22 cellular contexts compared by ENCODE assay signal in genomic region chr10:42995537-42995936, GRCh38.
DNase-seq lines count a peak whose midpoint lies in the region; ATAC-seq, FAIRE-seq and TF ChIP-seq lines count a peak whose summit lies in the region.
"Had no signal": no experiment of that assay in that cellular context is flagged by ENCODE, and none has a peak within 500 bp of the region (broad histone marks: within the 10 kb centered on the region; RNA-seq: fewer than 3 reads in every experiment).

No MANE protein-coding gene starts in this region.

- H3K36me3 ChIP-seq in small intestine (ENCODE audit: control insufficient read depth in 2 of 2, insufficient read depth in 2 of 2, low read length in 2 of 2) = no peaks in the 10 kb centered on the region
- H3K36me3 ChIP-seq: BLaER1 had no signal

- H3K36me3 Mint-ChIP-seq in activated CD8-positive, alpha-beta T cell treated with anti-CD3 and anti-CD28 coated beads, Interleukin-2, amount 10 ng/mL, durations not matched to agents 7 days and 5 days (ENCODE audit: low read depth) = no peaks in the 10 kb centered on the region
- no peaks in the 10 kb centered on the region for H3K36me3 Mint-ChIP-seq in activated CD8-positive, alpha-beta T cell treated with anti-CD3 and anti-CD28 coated beads for 36 hours (ENCODE audit: low read depth)
- H3K36me3 Mint-ChIP-seq in WTC11 = no peaks in the 10 kb centered on the region
- no peaks in the 10 kb centered on the region for H3K36me3 Mint-ChIP-seq in osteocyte (ENCODE audit: unreplicated experiment)
- H3K36me3 Mint-ChIP-seq: CD4-positive, CD25-positive, alpha-beta regulatory T cell; CD8-positive, alpha-beta memory T cell had no signal

- WGBS in small intestine, 3 donors = 15 to 60% (median 37%) methylated on average over 2 of the region's 2 CpGs

- CTCF ChIA-PET in activated CD8-positive, alpha-beta T cell treated with anti-CD3 and anti-CD28 coated beads, Interleukin-2, amount 10 ng/mL, durations not matched to agents 7 days and 5 days (lab: Charles Lee) = no interaction called here
- CTCF ChIA-PET in activated CD8-positive, alpha-beta T cell treated with anti-CD3 and anti-CD28 coated beads for 36 hours (lab: Charles Lee) = no interaction called here
- CTCF ChIA-PET in WTC11 (lab: Charles Lee) = no interaction called here

- no peaks in the 10 kb centered on the region for H3K9me3 Mint-ChIP-seq in activated CD8-positive, alpha-beta T cell treated with anti-CD3 and anti-CD28 coated beads, Interleukin-2, amount 10 ng/mL, durations not matched to agents 7 days and 5 days (ENCODE audit: insufficient read depth)
- H3K9me3 Mint-ChIP-seq in activated CD8-positive, alpha-beta T cell treated with anti-CD3 and anti-CD28 coated beads for 36 hours = no peaks in the 10 kb centered on the region
- H3K9me3 Mint-ChIP-seq in WTC11 (no peaks in the 10 kb centered on the region), osteocyte (ENCODE audit: unreplicated experiment) (no peaks in the 10 kb centered on the region)
- H3K9me3 Mint-ChIP-seq: CD4-positive, CD25-positive, alpha-beta regulatory T cell; CD8-positive, alpha-beta memory T cell had no signal

- H3K4me1 Mint-ChIP-seq in activated CD8-positive, alpha-beta T cell treated with anti-CD3 and anti-CD28 coated beads, Interleukin-2, amount 10 ng/mL, durations not matched to agents 7 days and 5 days (ENCODE audit: low read depth) = peaks cover under 1% of the 10 kb centered on the region
- H3K4me1 Mint-ChIP-seq in activated CD8-positive, alpha-beta T cell treated with anti-CD3 and anti-CD28 coated beads for 36 hours (ENCODE audit: low read depth) = peaks cover 2% of the 10 kb centered on the region
- peaks cover 6% of the 10 kb centered on the region for H3K4me1 Mint-ChIP-seq in WTC11
- H3K4me1 Mint-ChIP-seq in osteocyte (ENCODE audit: unreplicated experiment) = no peaks in the 10 kb centered on the region
- H3K4me1 Mint-ChIP-seq: B cell; CD4-positive, CD25-positive, alpha-beta regulatory T cell; CD8-positive, alpha-beta memory T cell had no signal

- intact Hi-C loops in activated CD8-positive, alpha-beta T cell treated with anti-CD3 and anti-CD28 coated beads for 36 hours (cut with micrococcal nuclease) = no loop called here

- FAIRE-seq in small intestine (lab: Jason Lieb, UNC) = no peak
- FAIRE-seq: A204.1, D721Med, GM12878 had no signal

- TF ChIP-seq CTCF in activated CD8-positive, alpha-beta T cell treated with anti-CD3 and anti-CD28 coated beads for 36 hours (IDR thresholded peaks at IDR 0.05) = no peak
- TF ChIP-seq CTCF in WTC11 (IDR thresholded peaks at IDR 0.05) (no peak), osteocyte (IDR thresholded peaks at IDR 0.05) (no peak)

- no peak overlapping the region for H3K27ac Mint-ChIP-seq in activated CD8-positive, alpha-beta T cell treated with anti-CD3 and anti-CD28 coated beads, Interleukin-2, amount 10 ng/mL, durations not matched to agents 7 days and 5 days
- no peak overlapping the region for H3K27ac Mint-ChIP-seq in activated CD8-positive, alpha-beta T cell treated with anti-CD3 and anti-CD28 coated beads for 36 hours
- H3K27ac Mint-ChIP-seq in WTC11 = no peak overlapping the region
- no peak overlapping the region for H3K27ac Mint-ChIP-seq in osteocyte (ENCODE audit: unreplicated experiment)
- H3K27ac Mint-ChIP-seq: B cell; CD4-positive, CD25-positive, alpha-beta regulatory T cell; CD8-positive, alpha-beta memory T cell had no signal

- H3K9me3 ChIP-seq in small intestine (ENCODE audit: control insufficient read depth, low read depth) = no peaks in the 10 kb centered on the region
- H3K9me3 ChIP-seq: BLaER1 had no signal

- H3K27me3 Mint-ChIP-seq in activated CD8-positive, alpha-beta T cell treated with anti-CD3 and anti-CD28 coated beads, Interleukin-2, amount 10 ng/mL, durations not matched to agents 7 days and 5 days (ENCODE audit: low read depth) = peaks cover 5% of the 10 kb centered on the region
- no peaks in the 10 kb centered on the region for H3K27me3 Mint-ChIP-seq in activated CD8-positive, alpha-beta T cell treated with anti-CD3 and anti-CD28 coated beads for 36 hours
- H3K27me3 Mint-ChIP-seq in WTC11 (ENCODE audit: low read depth) (no peaks in the 10 kb centered on the region), osteocyte (ENCODE audit: unreplicated experiment) (peaks cover 12% of the 10 kb centered on the region)
- H3K27me3 Mint-ChIP-seq: B cell had no signal

- H3K4me1 ChIP-seq in small intestine (ENCODE audit: control insufficient read depth in 2 of 2, insufficient read depth in 1 of 2, low read depth in 1 of 2, low read length in 1 of 2) = no peaks in the 10 kb centered on the region

- no peak overlapping the region for H3K27ac ChIP-seq in small intestine (ENCODE audit: low read depth in 1 of 2, low read length in 1 of 2)
- H3K27ac ChIP-seq: 22Rv1, BLaER1, C4-2B had no signal

- no peak for ATAC-seq in activated CD8-positive, alpha-beta T cell treated with anti-CD3 and anti-CD28 coated beads, Interleukin-2, amount 10 ng/mL, durations not matched to agents 7 days and 5 days
- no peak for ATAC-seq in activated CD8-positive, alpha-beta T cell treated with anti-CD3 and anti-CD28 coated beads for 36 hours
- ATAC-seq in WTC11 = no peak; the same call in 1 of the 2 replicates
- ATAC-seq: GM12878 had no signal

- no peak overlapping the region for H3K4me3 ChIP-seq in small intestine (ENCODE audit: low read depth in 1 of 2, low read length in 2 of 2)
- H3K4me3 ChIP-seq: BLaER1, GM12878 had no signal

- POLR2A ChIA-PET in activated CD8-positive, alpha-beta T cell treated with anti-CD3 and anti-CD28 coated beads, Interleukin-2, amount 10 ng/mL, durations not matched to agents 7 days and 5 days (lab: Charles Lee) = no interaction called here
- POLR2A ChIA-PET in activated CD8-positive, alpha-beta T cell treated with anti-CD3 and anti-CD28 coated beads for 36 hours (lab: Charles Lee) = no interaction called here
- POLR2A ChIA-PET in WTC11 (lab: Charles Lee) = no interaction called here

- DNase-seq in activated CD8-positive, alpha-beta T cell treated with anti-CD3 and anti-CD28 coated beads, Interleukin-2, amount 10 ng/mL, durations not matched to agents 7 days and 5 days = peak; percentile 6
- no peak for DNase-seq in activated CD8-positive, alpha-beta T cell treated with anti-CD3 and anti-CD28 coated beads for 36 hours
- DNase-seq in WTC11 (ENCODE audit: low spot score) (peak; percentile 8), left kidney (ENCODE audit: low read depth, low spot score) (peak; percentile 52), small intestine (peak; percentile 40), SHP77 (lab: John Stamatoyannopoulos, UW) (no peak), osteocyte (ENCODE audit: extremely low spot score, unreplicated experiment) (no peak)
- no peak for DNase-seq in activated T-cell treated with anti-CD3 and anti-CD28 coated beads, Interleukin-2, amount 50 U/mL, for 1 hour
- DNase-seq: CD4-positive, CD25-positive, alpha-beta regulatory T cell; CD8-positive, alpha-beta memory T cell; DMS 273 treated with DMSO at 0.1 percent for 48 hours; DMS79; GDM1; GOT3; HCEC 1CT had no signal

- no peaks in the 10 kb centered on the region for H3K27me3 ChIP-seq in small intestine (ENCODE audit: control insufficient read depth in 2 of 2, insufficient read depth in 2 of 2, low read length in 2 of 2)
- H3K27me3 ChIP-seq: BLaER1 had no signal

- no peak overlapping the region for H3K4me3 Mint-ChIP-seq in activated CD8-positive, alpha-beta T cell treated with anti-CD3 and anti-CD28 coated beads, Interleukin-2, amount 10 ng/mL, durations not matched to agents 7 days and 5 days
- no peak overlapping the region for H3K4me3 Mint-ChIP-seq in activated CD8-positive, alpha-beta T cell treated with anti-CD3 and anti-CD28 coated beads for 36 hours
- H3K4me3 Mint-ChIP-seq in WTC11 (no peak overlapping the region), osteocyte (ENCODE audit: unreplicated experiment) (no peak overlapping the region)
- H3K4me3 Mint-ChIP-seq: B cell; CD4-positive, CD25-positive, alpha-beta regulatory T cell; CD8-positive, alpha-beta memory T cell had no signal

TF ChIP-seq in WTC11, 78 proteins besides CTCF, POLR2A, EP300 and RAD21:
- no peak for TF ChIP-seq TCF7 (CRISPR knock-in tag; IDR thresholded peaks at IDR 0.05; ENCODE audit: low read depth)
- TF ChIP-seq, protein P1, sequence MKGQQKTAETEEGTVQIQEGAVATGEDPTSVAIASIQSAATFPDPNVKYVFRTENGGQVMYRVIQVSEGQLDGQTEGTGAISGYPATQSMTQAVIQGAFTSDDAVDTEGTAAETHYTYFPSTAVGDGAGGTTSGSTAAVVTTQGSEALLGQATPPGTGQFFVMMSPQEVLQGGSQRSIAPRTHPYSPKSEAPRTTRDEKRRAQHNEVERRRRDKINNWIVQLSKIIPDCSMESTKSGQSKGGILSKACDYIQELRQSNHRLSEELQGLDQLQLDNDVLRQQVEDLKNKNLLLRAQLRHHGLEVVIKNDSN (CRISPR knock-in tag; IDR thresholded peaks at IDR 0.05) = no peak
- no peak for TF ChIP-seq ZNF423 (CRISPR knock-in tag; IDR thresholded peaks at IDR 0.05)
TF ChIP-seq in WTC11: peak in this region for 0.

Comparison
In these comparisons a context has a peak if more than half of its experiments do, and no peak if none do; other contexts are left out.
1. DNase-seq: peak in activated CD8-positive, alpha-beta T cell treated with anti-CD3 and anti-CD28 coated beads, Interleukin-2, amount 10 ng/mL, durations not matched to agents 7 days and 5 days (single experiment), WTC11 (single experiment), left kidney (single experiment) and small intestine (single experiment); none in activated CD8-positive, alpha-beta T cell treated with anti-CD3 and anti-CD28 coated beads for 36 hours (single experiment), SHP77 (0 of 2), osteocyte (single experiment) and activated T-cell treated with anti-CD3 and anti-CD28 coated beads, Interleukin-2, amount 50 U/mL, for 1 hour (single experiment).